ENCODE assay signal across 24 cellular contexts in the genomic region with DNA sequence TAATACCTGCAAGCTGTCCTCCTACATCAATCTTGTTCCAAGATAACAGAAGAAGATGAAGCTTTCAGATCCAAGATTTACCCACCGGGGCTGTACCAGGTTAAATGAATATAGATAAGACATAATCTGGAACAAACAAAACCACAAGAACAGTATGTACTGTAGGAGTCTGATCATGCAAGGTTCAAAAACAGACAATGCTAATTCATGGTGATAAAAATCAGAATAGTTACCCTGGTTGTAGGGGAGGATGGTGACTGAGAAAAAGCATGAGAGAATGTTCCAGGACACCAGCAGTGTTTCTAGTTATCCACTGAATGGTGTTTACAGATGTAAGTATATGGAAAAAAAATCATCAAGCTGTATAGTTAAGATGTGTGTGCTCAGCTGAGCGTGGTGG.
"Had no signal": no experiment of that assay in that cellular context is flagged by ENCODE, and none has a peak within 500 bp of the region (broad histone marks: within the 10 kb centered on the region; RNA-seq: fewer than 3 reads in every experiment).

No MANE protein-coding gene starts in this region.

- H3K27me3 ChIP-seq: neutrophil, right lobe of liver, sigmoid colon, stomach, thyroid gland, tibial nerve, upper lobe of left lung, vagina had no signal

- H3K4me3 ChIP-seq: pancreas, prostate gland, right lobe of liver, sigmoid colon, stomach, thoracic aorta, thyroid gland, tibial nerve, upper lobe of left lung, vagina had no signal

- H3K27ac ChIP-seq: neutrophil, pancreas, prostate gland, right lobe of liver, sigmoid colon, stomach, thoracic aorta, thyroid gland, tibial nerve, upper lobe of left lung, vagina had no signal

- H3K36me3 ChIP-seq: neutrophil, pancreas, prostate gland, right lobe of liver, sigmoid colon, stomach, thoracic aorta, thyroid gland, tibial nerve, upper lobe of left lung, vagina had no signal

- H3K9me3 ChIP-seq: neutrophil, pancreas, prostate gland, right lobe of liver, sigmoid colon, thoracic aorta, thyroid gland, tibial nerve, upper lobe of left lung, vagina had no signal

- H3K4me1 ChIP-seq: pancreas, prostate gland, right lobe of liver, sigmoid colon, stomach, thyroid gland, tibial nerve, upper lobe of left lung, vagina had no signal

- DNase-seq: nephron progenitor cell; nucleus accumbens; pancreas; right cardiac atrium; right lobe of liver; sigmoid colon; small intestine; stimulated activated CD4-positive, alpha-beta T cell treated with anti-CD3 and anti-CD28 coated beads, Interleukin-15, amount 100 ng/mL, for 24 hours; stimulated activated CD4-positive, alpha-beta T cell treated with anti-CD3 and anti-CD28 coated beads, Interleukin-2, amount 100 ng/mL, for 24 hours; stimulated activated CD4-positive, alpha-beta T cell treated with anti-CD3 and anti-CD28 coated beads, Interleukin-2, amount 100 ng/mL, for 48 hours; stimulated activated CD4-positive, alpha-beta T cell treated with anti-CD3 and anti-CD28 coated beads, Interleukin-4, amount 100 ng/mL, for 24 hours; stimulated activated naive B cell treated with anti-CD40 and anti-IgM and Interleukin-4, amounts not matched to agents 10 μg/mL and 1 μg/mL and 100 μg/mL, for 72 hours; stimulated activated naive CD4-positive, alpha-beta T cell treated with Interleukin-2 at 50 U/mL for 16 hours; stomach; thyroid gland; trophoblast cell; upper lobe of left lung had no signal

- ATAC-seq: natural killer cell treated with Interleukin-12 subunit alpha and Interleukin-12 subunit beta and Interleukin-15 and Interleukin-18, amount 100 ng/mL, for 72 hours; pancreas; right cardiac atrium; right lobe of liver; stimulated activated effector memory CD8-positive, alpha-beta T cell treated with anti-CD3 and anti-CD28 coated beads, Interleukin-12 subunit alpha, Interleukin-12 subunit beta, amount 100 ng/mL, for 72 hours; stimulated activated naive B cell treated with anti-CD40 and anti-IgM and Interleukin-4, amounts not matched to agents 10 μg/mL and 1 μg/mL and 100 μg/mL, for 72 hours had no signal
